11 cellular contexts compared by ENCODE assay signal in genomic region chr2:225010804-225011203, GRCh38. TPM values are rescaled to one million over a fixed set of nuclear protein-coding genes. Genes with fewer than 3 reads are reported as not detected.
DNase-seq lines count a peak whose midpoint lies in the region; ATAC-seq lines count a peak whose summit lies in the region.
"Had no signal": no experiment of that assay in that cellular context is flagged by ENCODE, and none has a peak within 500 bp of the region (broad histone marks: within the 10 kb centered on the region; RNA-seq: fewer than 3 reads in every experiment).

No MANE protein-coding gene starts in this region.

- no peaks in the 10 kb centered on the region for H3K27me3 ChIP-seq in SJCRH30
- H3K27me3 ChIP-seq: tibial artery had no signal

- no peaks in the 10 kb centered on the region for H3K27me3 Mint-ChIP-seq in activated naive CD8-positive, alpha-beta T cell treated with anti-CD3 and anti-CD28 coated beads, Interleukin-2, amount 50 U/mL, for 24 hours
- no peaks in the 10 kb centered on the region for H3K27me3 Mint-ChIP-seq in immature natural killer cell (ENCODE audit: low read depth in 3 of 3)
- H3K27me3 Mint-ChIP-seq: memory B cell had no signal

- no peaks in the 10 kb centered on the region for H3K4me1 ChIP-seq in SJCRH30
- H3K4me1 ChIP-seq: tibial artery had no signal

- no peak overlapping the region for H3K4me3 ChIP-seq in SJCRH30
- H3K4me3 ChIP-seq: tibial artery had no signal

- H3K9me3 ChIP-seq in SJCRH30 (replicated peaks), result no peaks in the 10 kb centered on the region; the same call in 1 of the 2 replicates
- H3K9me3 ChIP-seq: tibial artery had no signal

- H3K9me3 Mint-ChIP-seq in activated naive CD8-positive, alpha-beta T cell treated with anti-CD3 and anti-CD28 coated beads, Interleukin-2, amount 50 U/mL, for 24 hours, result peaks cover 2% of the 10 kb centered on the region
- no peaks in the 10 kb centered on the region for H3K9me3 Mint-ChIP-seq in immature natural killer cell
- H3K9me3 Mint-ChIP-seq: memory B cell had no signal

- peak overlapping the region; percentile 37 for H3K4me3 Mint-ChIP-seq in activated naive CD8-positive, alpha-beta T cell treated with anti-CD3 and anti-CD28 coated beads, Interleukin-2, amount 50 U/mL, for 24 hours
- no peak overlapping the region for H3K4me3 Mint-ChIP-seq in immature natural killer cell
- H3K4me3 Mint-ChIP-seq: memory B cell had no signal

- peak overlapping the region; percentile 81 for H3K27ac Mint-ChIP-seq in activated naive CD8-positive, alpha-beta T cell treated with anti-CD3 and anti-CD28 coated beads, Interleukin-2, amount 50 U/mL, for 24 hours
- H3K27ac Mint-ChIP-seq in immature natural killer cell, result peak overlapping the region in 5 of 6 donors; percentile 19 to 72 (median 22)
- H3K27ac Mint-ChIP-seq: memory B cell had no signal

- H3K27ac ChIP-seq in SJCRH30, result no peak overlapping the region
- H3K27ac ChIP-seq: tibial artery had no signal

- peaks cover 98% of the 10 kb centered on the region for H3K4me1 Mint-ChIP-seq in activated naive CD8-positive, alpha-beta T cell treated with anti-CD3 and anti-CD28 coated beads, Interleukin-2, amount 50 U/mL, for 24 hours
- H3K4me1 Mint-ChIP-seq in immature natural killer cell, result peaks cover 65 to 99% of the 10 kb centered on the region in 2 donors

- peaks cover 5% of the 10 kb centered on the region for H3K36me3 Mint-ChIP-seq in activated naive CD8-positive, alpha-beta T cell treated with anti-CD3 and anti-CD28 coated beads, Interleukin-2, amount 50 U/mL, for 24 hours (ENCODE audit: low read depth)
- H3K36me3 Mint-ChIP-seq in immature natural killer cell, result no peaks in the 10 kb centered on the region

- H3K36me3 ChIP-seq in SJCRH30, result no peaks in the 10 kb centered on the region
- H3K36me3 ChIP-seq: tibial artery had no signal

- intact Hi-C loops in posterior cingulate gyrus (cut with DNase I), result no loop called here

- DNase-seq in AG08395 (ENCODE audit: low spot score) (peak; percentile 67), HS-5 (ENCODE audit: low read depth) (peak; percentile 92), immature natural killer cell (no peak), NOMO-1 treated with DMSO at 0.1 percent for 48 hours (lab: John Stamatoyannopoulos, UW; ENCODE audit: unreplicated experiment) (no peak), SJCRH30 (no peak), posterior cingulate gyrus (no peak)
- no peak for DNase-seq in activated naive CD8-positive, alpha-beta T cell treated with anti-CD3 and anti-CD28 coated beads, Interleukin-2, amount 50 U/mL, for 24 hours
- DNase-seq: DMS79, tibial artery had no signal

- ATAC-seq in activated naive CD8-positive, alpha-beta T cell treated with anti-CD3 and anti-CD28 coated beads, Interleukin-2, amount 50 U/mL, for 24 hours, result peak; percentile 76
- no peak for ATAC-seq in GM19397 (IDR thresholded peaks at IDR 0.05; ENCODE audit: unreplicated experiment)

RNA-seq across cellular contexts. Expression of gene DOCK10, which starts 31.5 kb away (rescaled TPM):
- polyA plus RNA-seq in immature natural killer cell, result 10 to 100 TPM; 10.2 to 61.9 (median 22.9) TPM
- total RNA-seq in SJCRH30 (2014; rRNA removed; shearing (Covaris generic)), result 12.3 and 15.3 TPM in 2 replicates

Comparison
In these comparisons a context has a peak if more than half of its experiments do, and no peak if none do; other contexts are left out.
1. DNase-seq: peak in AG08395 (single experiment) and HS-5 (single experiment); none in activated naive CD8-positive, alpha-beta T cell treated with anti-CD3 and anti-CD28 coated beads, Interleukin-2, amount 50 U/mL, for 24 hours (single experiment), immature natural killer cell (0 of 3), NOMO-1 treated with DMSO at 0.1 percent for 48 hours (single experiment), SJCRH30 (0 of 2) and posterior cingulate gyrus (0 of 10).